In the genomic region with DNA sequence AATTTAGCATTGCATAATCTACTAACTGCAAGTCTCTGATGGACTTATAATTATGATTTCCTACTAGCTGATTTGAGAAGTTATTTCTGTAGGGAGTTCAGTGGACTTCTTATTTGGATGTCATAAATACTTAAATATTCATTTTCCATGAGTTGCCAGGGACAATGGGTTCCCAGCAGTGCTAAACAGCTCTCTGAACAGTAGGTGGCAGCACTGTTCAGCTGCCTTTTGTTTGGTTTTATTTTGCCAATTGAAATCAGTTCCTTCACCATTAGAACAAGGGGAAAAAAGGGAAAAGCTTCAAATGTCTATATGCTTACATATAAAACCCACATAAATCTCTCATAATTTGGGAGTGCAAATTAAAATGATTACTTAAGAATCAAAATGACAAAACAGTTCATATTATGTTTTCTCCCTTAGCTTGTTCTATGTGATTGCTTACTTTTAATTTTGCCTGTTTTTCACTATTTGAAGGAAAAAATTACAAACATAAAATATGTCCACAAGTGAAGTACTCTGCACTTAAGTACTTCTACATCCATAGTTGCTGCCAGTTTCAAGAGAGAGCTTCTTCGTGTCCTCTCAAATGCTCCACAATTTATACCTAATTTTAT, we compare ENCODE assay signal across 9 cellular contexts.
DNase-seq lines count a peak whose midpoint lies in the region; ATAC-seq and TF ChIP-seq lines count a peak whose summit lies in the region.
"Had no signal": no experiment of that assay in that cellular context is flagged by ENCODE, and none has a peak within 500 bp of the region (broad histone marks: within the 10 kb centered on the region; RNA-seq: fewer than 3 reads in every experiment).

No MANE protein-coding gene starts in this region.

- POLR2A ChIA-PET in activated CD4-positive, alpha-beta memory T cell treated with anti-CD3 and anti-CD28 coated beads, Interleukin-2, amount 10 ng/mL, durations not matched to agents 7 days and 5 days (lab: Charles Lee), result no interaction called here

- no peaks in the 10 kb centered on the region for H3K9me3 Mint-ChIP-seq in activated CD4-positive, alpha-beta memory T cell treated with anti-CD3 and anti-CD28 coated beads, Interleukin-2, amount 10 ng/mL, durations not matched to agents 7 days and 5 days
- H3K9me3 Mint-ChIP-seq: T-helper 1 cell treated with Interleukin-12 subunit alpha and Interleukin-12 subunit beta and Interleukin-4 antibody, amounts not matched to agents 30 μg/mL and 1 μg/mL, for 36 hours had no signal

- H3K4me3 Mint-ChIP-seq in activated CD4-positive, alpha-beta memory T cell treated with anti-CD3 and anti-CD28 coated beads, Interleukin-2, amount 10 ng/mL, durations not matched to agents 7 days and 5 days, result no peak overlapping the region
- H3K4me3 Mint-ChIP-seq: T-helper 1 cell treated with Interleukin-12 subunit alpha and Interleukin-12 subunit beta and Interleukin-4 antibody, amounts not matched to agents 30 μg/mL and 1 μg/mL, for 36 hours had no signal

- H3K27me3 Mint-ChIP-seq in activated CD4-positive, alpha-beta memory T cell treated with anti-CD3 and anti-CD28 coated beads, Interleukin-2, amount 10 ng/mL, durations not matched to agents 7 days and 5 days, result no peaks in the 10 kb centered on the region

- ATAC-seq in GM18498 (IDR thresholded peaks at IDR 0.05; ENCODE audit: unreplicated experiment) (peak; percentile 74), HG02798 (IDR thresholded peaks at IDR 0.05; ENCODE audit: poor library complexity, unreplicated experiment) (peak; percentile 74), Right ventricle myocardium superior (ENCODE audit: poor library complexity) (peak; percentile 74), GM21825 (IDR thresholded peaks at IDR 0.05; ENCODE audit: unreplicated experiment) (no peak)

- no peak overlapping the region for H3K4me3 ChIP-seq in retinal pigment epithelial cell (ENCODE audit: low read length)

- no peak overlapping the region for H3K27ac Mint-ChIP-seq in activated CD4-positive, alpha-beta memory T cell treated with anti-CD3 and anti-CD28 coated beads, Interleukin-2, amount 10 ng/mL, durations not matched to agents 7 days and 5 days
- H3K27ac Mint-ChIP-seq: T-helper 1 cell treated with Interleukin-12 subunit alpha and Interleukin-12 subunit beta and Interleukin-4 antibody, amounts not matched to agents 30 μg/mL and 1 μg/mL, for 36 hours had no signal

- CTCF ChIA-PET in activated CD4-positive, alpha-beta memory T cell treated with anti-CD3 and anti-CD28 coated beads, Interleukin-2, amount 10 ng/mL, durations not matched to agents 7 days and 5 days (lab: Charles Lee), result interaction anchor here (0.7 to 2.8 kb wide), 13 partner anchors 9 to 1112 kb away, joined by 3 to 16 read pairs (median 4); no protein-coding TSS in a partner anchor

- peak; percentile 99 for TF ChIP-seq CTCF in retinal pigment epithelial cell (conservative IDR thresholded peaks at IDR 0.05; ENCODE audit: low read depth, low read length)

- intact Hi-C loops in Right ventricle myocardium superior (cut with DNase I), result no loop called here

- no peaks in the 10 kb centered on the region for H3K4me1 Mint-ChIP-seq in activated CD4-positive, alpha-beta memory T cell treated with anti-CD3 and anti-CD28 coated beads, Interleukin-2, amount 10 ng/mL, durations not matched to agents 7 days and 5 days

- H3K36me3 Mint-ChIP-seq in activated CD4-positive, alpha-beta memory T cell treated with anti-CD3 and anti-CD28 coated beads, Interleukin-2, amount 10 ng/mL, durations not matched to agents 7 days and 5 days (ENCODE audit: low read depth), result no peaks in the 10 kb centered on the region

- DNase-seq in Ammon's horn (ENCODE audit: low spot score) (peak; percentile 79), NCI-H2029 (lab: John Stamatoyannopoulos, UW) (peak; percentile 26), Right ventricle myocardium superior (no peak), retinal pigment epithelial cell (ENCODE audit: low read depth) (peak; percentile 8)
- DNase-seq in activated CD4-positive, alpha-beta memory T cell treated with anti-CD3 and anti-CD28 coated beads, Interleukin-2, amount 10 ng/mL, durations not matched to agents 7 days and 5 days, result peak; percentile 16
